ENCODE assay signal across 10 cellular contexts in the genomic region with DNA sequence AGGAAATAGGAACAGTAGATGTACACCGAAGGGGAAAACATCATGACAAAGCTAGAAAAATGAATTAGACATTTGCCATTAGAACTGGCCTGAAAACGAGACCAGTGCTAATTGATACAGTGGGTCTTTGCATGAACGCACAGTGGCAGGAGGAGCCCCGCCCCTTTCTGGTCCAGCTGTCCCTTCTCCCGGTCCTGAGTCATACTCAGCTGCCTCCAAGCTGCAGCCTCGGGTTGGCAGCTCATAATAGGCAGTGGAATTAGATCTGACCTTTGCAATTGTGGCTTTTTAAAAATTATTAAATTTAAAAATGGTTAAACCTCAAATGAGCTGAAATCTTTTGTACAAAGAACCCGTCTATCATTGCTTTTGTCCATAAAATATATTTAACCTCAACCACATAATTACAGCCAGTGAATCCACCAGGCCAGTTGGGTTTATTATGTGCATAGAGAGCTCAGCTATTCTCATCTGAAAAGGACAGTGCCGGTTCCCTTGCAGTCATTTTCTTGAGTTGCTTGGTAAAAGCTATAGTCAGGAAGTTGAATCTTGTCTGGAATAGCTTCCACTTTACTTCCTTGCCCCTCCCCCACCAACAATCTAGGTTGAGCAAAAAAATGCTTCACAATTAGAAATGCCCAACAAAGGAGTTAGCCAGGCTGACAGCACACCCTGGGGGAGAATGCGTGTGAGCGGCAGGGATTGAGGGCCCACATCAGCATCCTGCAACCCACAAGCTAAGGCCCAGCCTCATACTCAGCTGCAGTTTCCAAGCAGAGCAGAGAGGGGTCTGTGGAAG.
DNase-seq lines count a peak whose midpoint lies in the region; ATAC-seq and TF ChIP-seq lines count a peak whose summit lies in the region.
"Had no signal": no experiment of that assay in that cellular context is flagged by ENCODE, and none has a peak within 500 bp of the region (broad histone marks: within the 10 kb centered on the region; RNA-seq: fewer than 3 reads in every experiment).

No MANE protein-coding gene starts in this region.

- no peak overlapping the region for H3K27ac Mint-ChIP-seq in naive thymus-derived CD8-positive, alpha-beta T cell
- H3K27ac Mint-ChIP-seq: activated CD8-positive, alpha-beta memory T cell treated with anti-CD3 and anti-CD28 coated beads, Interleukin-2, amount 10 ng/mL, durations not matched to agents 7 days and 5 days had no signal

- no peaks in the 10 kb centered on the region; a peak in 1 of 22 replicates for H3K36me3 ChIP-seq in BLaER1 treated with 17β-estradiol and CSF1 and Interleukin-3, amounts not matched to agents 10 nM and 100 nM
- H3K36me3 ChIP-seq in brain microvascular endothelial cell (replicated peaks): no peaks in the 10 kb centered on the region

- peaks cover 0 to 7% (median 3%) of the 10 kb centered on the region in 3 donors for H3K36me3 Mint-ChIP-seq in naive thymus-derived CD8-positive, alpha-beta T cell
- H3K36me3 Mint-ChIP-seq: activated CD8-positive, alpha-beta memory T cell treated with anti-CD3 and anti-CD28 coated beads, Interleukin-2, amount 10 ng/mL, durations not matched to agents 7 days and 5 days had no signal

- H3K9ac ChIP-seq in BLaER1 treated with 17β-estradiol and CSF1 and Interleukin-3, amounts not matched to agents 10 nM and 100 nM: no peak overlapping the region

- DNase-seq in NCI-H1092 treated with DMSO at 0.1 percent for 48 hours (lab: John Stamatoyannopoulos, UW): peak; percentile 49
- DNase-seq in brain microvascular endothelial cell: no peak
- peak; percentile 18 to 58 for DNase-seq in lower leg skin (ENCODE audit: low spot score in 2 of 2)
- no peak for DNase-seq in naive thymus-derived CD8-positive, alpha-beta T cell
- no peak for DNase-seq in stimulated activated CD4-positive, alpha-beta T cell treated with anti-CD3 and anti-CD28 coated beads, Interleukin-1b, Interleukin-23, amount 100 ng/mL, for 48 hours
- no peak for DNase-seq in T-helper 2 cell
- DNase-seq: activated CD8-positive, alpha-beta memory T cell treated with anti-CD3 and anti-CD28 coated beads, Interleukin-2, amount 10 ng/mL, durations not matched to agents 7 days and 5 days; NCI-H1694 treated with DMSO at 0.1 percent for 48 hours had no signal

- H4K20me1 ChIP-seq in BLaER1 treated with 17β-estradiol and CSF1 and Interleukin-3, amounts not matched to agents 10 nM and 100 nM: no peaks in the 10 kb centered on the region

- TF ChIP-seq CTCF in brain microvascular endothelial cell (IDR thresholded peaks at IDR 0.05; ENCODE audit: low read depth, low read length, missing control alignments) (peak; percentile 25), lower leg skin (IDR thresholded peaks at IDR 0.05) (no peak)

- H3K27me3 ChIP-seq in BLaER1 treated with 17β-estradiol and CSF1 and Interleukin-3, amounts not matched to agents 10 nM and 100 nM: no peaks in the 10 kb centered on the region
- no peaks in the 10 kb centered on the region for H3K27me3 ChIP-seq in brain microvascular endothelial cell (replicated peaks)

- intact Hi-C loops in lower leg skin (cut with DNase I; ENCODE audit: low total_unique reads): no loop called here

- peaks cover 0 to 3% (median 0%) of the 10 kb centered on the region in 5 donors for H3K27me3 Mint-ChIP-seq in naive thymus-derived CD8-positive, alpha-beta T cell
- H3K27me3 Mint-ChIP-seq: activated CD8-positive, alpha-beta memory T cell treated with anti-CD3 and anti-CD28 coated beads, Interleukin-2, amount 10 ng/mL, durations not matched to agents 7 days and 5 days had no signal

- peaks cover 8 to 16% (median 12%) of the 10 kb centered on the region in 10 experiments; a peak in 19 of 20 replicates for H3K4me1 ChIP-seq in BLaER1 treated with 17β-estradiol and CSF1 and Interleukin-3, amounts not matched to agents 10 nM and 100 nM

- no peak overlapping the region for H3K4me3 ChIP-seq in BLaER1 treated with 17β-estradiol and CSF1 and Interleukin-3, amounts not matched to agents 10 nM and 100 nM
- no peak overlapping the region for H3K4me3 ChIP-seq in brain microvascular endothelial cell (ENCODE audit: low read depth, low read length)
- no peak overlapping the region for H3K4me3 ChIP-seq in lower leg skin (ENCODE audit: low read depth, poor library complexity, severe bottlenecking)

- in situ Hi-C loops in brain microvascular endothelial cell (cut with HindIII; ENCODE audit: low pct_ligation_motif_present, low sequenced_read_pairs): no loop called here

- WGBS in lower leg skin, 2 donors: 45 to 55% methylated on average over 10 of the region's 10 CpGs

- no peaks in the 10 kb centered on the region for H3K4me1 Mint-ChIP-seq in naive thymus-derived CD8-positive, alpha-beta T cell
- H3K4me1 Mint-ChIP-seq: activated CD8-positive, alpha-beta memory T cell treated with anti-CD3 and anti-CD28 coated beads, Interleukin-2, amount 10 ng/mL, durations not matched to agents 7 days and 5 days had no signal

- H3K27ac ChIP-seq in BLaER1 treated with 17β-estradiol and CSF1 and Interleukin-3, amounts not matched to agents 10 nM and 100 nM: no peak overlapping the region
- H3K27ac ChIP-seq in brain microvascular endothelial cell: no peak overlapping the region

- H3K4me2 ChIP-seq in BLaER1 treated with 17β-estradiol and CSF1 and Interleukin-3, amounts not matched to agents 10 nM and 100 nM: peak overlapping the region; percentile 2 to 50 (median 27); a peak in 18 of 22 replicates

- H3K9me3 ChIP-seq in BLaER1 treated with 17β-estradiol and CSF1 and Interleukin-3, amounts not matched to agents 10 nM and 100 nM (replicated peaks in 1 of 11): peaks cover 0 to 16% (median 9%) of the 10 kb centered on the region in 11 experiments; a peak in 14 of 22 replicates

- no peak for TF ChIP-seq POLR2A in lower leg skin (IDR thresholded peaks at IDR 0.05)

- no peak overlapping the region for H3K4me3 Mint-ChIP-seq in naive thymus-derived CD8-positive, alpha-beta T cell
- H3K4me3 Mint-ChIP-seq: activated CD8-positive, alpha-beta memory T cell treated with anti-CD3 and anti-CD28 coated beads, Interleukin-2, amount 10 ng/mL, durations not matched to agents 7 days and 5 days had no signal

- POLR2A ChIA-PET in naive thymus-derived CD8-positive, alpha-beta T cell (lab: Charles Lee): no interaction called here

- H3K9me3 Mint-ChIP-seq in naive thymus-derived CD8-positive, alpha-beta T cell: peaks cover 0 to 8% (median 0%) of the 10 kb centered on the region in 9 donors

- ATAC-seq in naive thymus-derived CD8-positive, alpha-beta T cell: no peak
- ATAC-seq in HG02870 (IDR thresholded peaks at IDR 0.05; ENCODE audit: unreplicated experiment): no peak
- ATAC-seq: activated CD8-positive, alpha-beta memory T cell treated with anti-CD3 and anti-CD28 coated beads, Interleukin-2, amount 10 ng/mL, durations not matched to agents 7 days and 5 days had no signal

Comparison
In these comparisons a context has a peak if more than half of its experiments do, and no peak if none do; other contexts are left out.
1. DNase-seq: peak in NCI-H1092 treated with DMSO at 0.1 percent for 48 hours (single experiment) and lower leg skin (2 of 2); none in brain microvascular endothelial cell (single experiment), naive thymus-derived CD8-positive, alpha-beta T cell (0 of 10), stimulated activated CD4-positive, alpha-beta T cell treated with anti-CD3 and anti-CD28 coated beads, Interleukin-1b, Interleukin-23, amount 100 ng/mL, for 48 hours (single experiment) and T-helper 2 cell (0 of 5).